24 cellular contexts compared by ENCODE assay signal in the genomic region with DNA sequence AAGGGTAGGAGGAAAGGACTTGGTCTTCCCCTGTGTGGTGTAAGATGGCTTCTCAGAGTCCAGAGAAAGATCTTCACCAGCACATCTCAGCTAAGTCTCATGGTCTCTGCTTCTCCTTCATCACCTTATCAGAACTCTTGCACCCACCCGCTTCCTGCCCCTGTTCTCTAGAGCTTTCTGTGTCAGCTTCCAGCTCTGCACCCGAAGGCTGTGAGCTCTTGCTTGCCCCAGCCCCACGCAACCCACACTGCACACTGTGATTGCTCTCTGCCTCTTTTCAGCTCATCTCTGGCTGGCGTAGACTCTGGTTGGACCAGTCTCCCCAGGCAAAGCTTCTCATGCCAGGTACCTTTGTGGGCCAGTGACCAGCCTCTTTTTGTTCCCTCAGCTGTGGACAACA.
"Had no signal": no experiment of that assay in that cellular context is flagged by ENCODE, and none has a peak within 500 bp of the region (broad histone marks: within the 10 kb centered on the region; RNA-seq: fewer than 3 reads in every experiment).

No MANE protein-coding gene starts in this region.

- H3K4me3 ChIP-seq: gastroesophageal sphincter, pancreas, psoas muscle, sigmoid colon, stomach, suprapubic skin, tibial nerve had no signal

- H3K36me3 Mint-ChIP-seq: activated CD8-positive, alpha-beta memory T cell treated with anti-CD3 and anti-CD28 coated beads, Interleukin-2, amount 10 ng/mL, durations not matched to agents 7 days and 5 days; activated naive CD8-positive, alpha-beta T cell treated with anti-CD3 and anti-CD28 coated beads, Interleukin-2, amount 10 ng/mL, durations not matched to agents 7 days and 5 days; mesothelial cell of epicardium; stimulated activated naive B cell treated with anti-CD40 and anti-IgM and Interleukin-4, amounts not matched to agents 10 μg/mL and 1 μg/mL and 100 μg/mL, for 72 hours had no signal

- DNase-seq: activated CD8-positive, alpha-beta memory T cell treated with anti-CD3 and anti-CD28 coated beads, Interleukin-2, amount 10 ng/mL, durations not matched to agents 7 days and 5 days; activated CD8-positive, alpha-beta T cell treated with anti-CD3 and anti-CD28 coated beads, Interleukin-2, amount 10 ng/mL, durations not matched to agents 7 days and 5 days; activated effector memory CD4-positive, alpha-beta T cell treated with Interleukin-2 at 50 U/mL for 16 hours; activated naive CD4-positive, alpha-beta T cell treated with Interleukin-2 at 50 U/mL for 16 hours; activated naive CD8-positive, alpha-beta T cell treated with anti-CD3 and anti-CD28 coated beads, Interleukin-2, amount 10 ng/mL, durations not matched to agents 7 days and 5 days; amniotic stem cell; brain microvascular endothelial cell; cortex of kidney; hippocampal formation; naive B cell; pancreas; sigmoid colon; small intestine; stimulated activated CD4-positive, alpha-beta T cell treated with anti-CD3 and anti-CD28 coated beads, Interleukin-4, amount 100 ng/mL, for 24 hours; stimulated activated naive B cell treated with anti-CD40 and anti-IgM and Interleukin-4, amounts not matched to agents 10 μg/mL and 1 μg/mL and 100 μg/mL, for 72 hours; stomach; T-helper 9 cell had no signal

- H3K36me3 ChIP-seq: brain microvascular endothelial cell, gastroesophageal sphincter, pancreas, sigmoid colon, stomach, suprapubic skin, tibial nerve had no signal

- H3K4me1 Mint-ChIP-seq: activated naive CD8-positive, alpha-beta T cell treated with anti-CD3 and anti-CD28 coated beads, Interleukin-2, amount 10 ng/mL, durations not matched to agents 7 days and 5 days; mesothelial cell of epicardium; naive B cell; stimulated activated naive B cell treated with anti-CD40 and anti-IgM and Interleukin-4, amounts not matched to agents 10 μg/mL and 1 μg/mL and 100 μg/mL, for 72 hours had no signal

- H3K4me1 ChIP-seq: pancreas, psoas muscle, suprapubic skin, tibial nerve had no signal

- H3K27ac ChIP-seq: brain microvascular endothelial cell, gastroesophageal sphincter, pancreas, psoas muscle, sigmoid colon, stomach, suprapubic skin, tibial nerve had no signal

- ATAC-seq: activated CD8-positive, alpha-beta memory T cell treated with anti-CD3 and anti-CD28 coated beads, Interleukin-2, amount 10 ng/mL, durations not matched to agents 7 days and 5 days; activated CD8-positive, alpha-beta T cell treated with anti-CD3 and anti-CD28 coated beads, Interleukin-2, amount 10 ng/mL, durations not matched to agents 7 days and 5 days; gastroesophageal sphincter; pancreas; psoas muscle; stimulated activated naive B cell treated with anti-CD40 and anti-IgM and Interleukin-4, amounts not matched to agents 10 μg/mL and 1 μg/mL and 100 μg/mL, for 72 hours; WTC11 had no signal

- H3K27me3 ChIP-seq: brain microvascular endothelial cell, pancreas had no signal

- H3K27ac Mint-ChIP-seq: activated CD8-positive, alpha-beta memory T cell treated with anti-CD3 and anti-CD28 coated beads, Interleukin-2, amount 10 ng/mL, durations not matched to agents 7 days and 5 days; activated CD8-positive, alpha-beta T cell treated with anti-CD3 and anti-CD28 coated beads, Interleukin-2, amount 10 ng/mL, durations not matched to agents 7 days and 5 days; activated naive CD8-positive, alpha-beta T cell treated with anti-CD3 and anti-CD28 coated beads, Interleukin-2, amount 10 ng/mL, durations not matched to agents 7 days and 5 days; activated T-cell treated with anti-CD3 and anti-CD28 coated beads, Interleukin-2, amount 50 U/mL, for 72 hours; mesothelial cell of epicardium; naive B cell; stimulated activated naive B cell treated with anti-CD40 and anti-IgM and Interleukin-4, amounts not matched to agents 10 μg/mL and 1 μg/mL and 100 μg/mL, for 72 hours; WTC11 had no signal

- H3K9me3 ChIP-seq: pancreas had no signal

- H3K4me3 Mint-ChIP-seq: activated CD8-positive, alpha-beta memory T cell treated with anti-CD3 and anti-CD28 coated beads, Interleukin-2, amount 10 ng/mL, durations not matched to agents 7 days and 5 days; activated CD8-positive, alpha-beta T cell treated with anti-CD3 and anti-CD28 coated beads, Interleukin-2, amount 10 ng/mL, durations not matched to agents 7 days and 5 days; activated naive CD8-positive, alpha-beta T cell treated with anti-CD3 and anti-CD28 coated beads, Interleukin-2, amount 10 ng/mL, durations not matched to agents 7 days and 5 days; mesothelial cell of epicardium; naive B cell; stimulated activated naive B cell treated with anti-CD40 and anti-IgM and Interleukin-4, amounts not matched to agents 10 μg/mL and 1 μg/mL and 100 μg/mL, for 72 hours; WTC11 had no signal
